In genomic region chr4:77155631-77156345, GRCh38 we compare ENCODE assay signal across 8 cellular contexts. TPM values are rescaled to one million over a fixed set of nuclear protein-coding genes. Genes with fewer than 3 reads are reported as not detected.
DNase-seq lines count a peak whose midpoint lies in the region; TF ChIP-seq lines count a peak whose summit lies in the region.

No MANE protein-coding gene starts in this region.

- DNase-seq in T-helper 1 cell (no peak), WERI-Rb-1 (no peak), stomach (no peak), KBM-7 (no peak), CD1c-positive myeloid dendritic cell (ENCODE audit: extremely low spot score) (no peak)
- DNase-seq in central memory CD4-positive, alpha-beta T cell, result no peak

- no peaks in the 10 kb centered on the region for H3K9me3 ChIP-seq in WERI-Rb-1 (ENCODE audit: severe bottlenecking)
- no peaks in the 10 kb centered on the region for H3K9me3 ChIP-seq in iPS-15b (ENCODE audit: control insufficient read depth, insufficient read depth, low read length)
- H3K9me3 ChIP-seq in stomach, result no peaks in the 10 kb centered on the region

- H3K4me3 ChIP-seq in WERI-Rb-1 (ENCODE audit: low read depth, low read length) (peak overlapping the region; percentile 98), iPS-15b (ENCODE audit: low read depth, low read length) (peak overlapping the region; percentile 43), stomach (peak overlapping the region; percentile 80 to 97 (median 94))

- TF ChIP-seq CTCF in WERI-Rb-1 (IDR thresholded peaks at IDR 0.05; ENCODE audit: low read depth, low read length) (no peak), stomach (IDR thresholded peaks at IDR 0.05) (no peak)

- peak overlapping the region; percentile 98 for H3K4me3 Mint-ChIP-seq in T-helper 1 cell treated with Interleukin-12 subunit alpha and Interleukin-12 subunit beta and Interleukin-4 antibody, amounts not matched to agents 30 μg/mL and 1 μg/mL, for 36 hours

- H3K9me3 Mint-ChIP-seq in T-helper 1 cell treated with Interleukin-12 subunit alpha and Interleukin-12 subunit beta and Interleukin-4 antibody, amounts not matched to agents 30 μg/mL and 1 μg/mL, for 36 hours, result no peaks in the 10 kb centered on the region

- H3K27me3 ChIP-seq in WERI-Rb-1 (ENCODE audit: insufficient read depth, low read depth, severe bottlenecking) (no peaks in the 10 kb centered on the region), iPS-15b (ENCODE audit: control insufficient read depth, insufficient read depth, low read length) (no peaks in the 10 kb centered on the region), stomach (no peaks in the 10 kb centered on the region)

- no peak overlapping the region for H3K27ac Mint-ChIP-seq in T-helper 1 cell treated with Interleukin-12 subunit alpha and Interleukin-12 subunit beta and Interleukin-4 antibody, amounts not matched to agents 30 μg/mL and 1 μg/mL, for 36 hours

- H3K4me1 ChIP-seq in iPS-15b (ENCODE audit: control insufficient read depth, insufficient read depth, low read length), result peaks cover 2% of the 10 kb centered on the region
- H3K4me1 ChIP-seq in stomach, result peaks cover 7 to 53% (median 28%) of the 10 kb centered on the region in 4 donors

- peaks cover 31% of the 10 kb centered on the region for H3K4me1 Mint-ChIP-seq in T-helper 1 cell treated with Interleukin-12 subunit alpha and Interleukin-12 subunit beta and Interleukin-4 antibody, amounts not matched to agents 30 μg/mL and 1 μg/mL, for 36 hours (ENCODE audit: low read depth)

- peaks cover 14% of the 10 kb centered on the region for H3K36me3 Mint-ChIP-seq in T-helper 1 cell treated with Interleukin-12 subunit alpha and Interleukin-12 subunit beta and Interleukin-4 antibody, amounts not matched to agents 30 μg/mL and 1 μg/mL, for 36 hours (ENCODE audit: low read depth)

- H3K27ac ChIP-seq in WERI-Rb-1 (peak overlapping the region; percentile 68), stomach (peak overlapping the region in 4 of 5 donors; percentile 88 to 98 (median 95))

- intact Hi-C loops in stomach (cut with DNase I; ENCODE audit: low total_unique reads), result loop anchor here (10.0 kb wide), 1 partner anchor 61 kb away; no protein-coding TSS in a partner anchor

- no peak for TF ChIP-seq EP300 in stomach (IDR thresholded peaks at IDR 0.05)

- H3K36me3 ChIP-seq in WERI-Rb-1, result peaks cover 27% of the 10 kb centered on the region
- no peaks in the 10 kb centered on the region for H3K36me3 ChIP-seq in iPS-15b (ENCODE audit: control insufficient read depth, insufficient read depth, low read length)
- H3K36me3 ChIP-seq in stomach, result peaks cover 0 to 18% (median 14%) of the 10 kb centered on the region in 4 donors

- in situ Hi-C loops in KBM-7 (cut with MboI; ENCODE audit: low pct_unique_long_range_greater_than_20kb, low sequenced_read_pairs), result no loop called here

- H3K9ac ChIP-seq in iPS-15b (ENCODE audit: low read depth, low read length), result no peak overlapping the region

- TF ChIP-seq POLR2A in stomach (IDR thresholded peaks at IDR 0.05), result no peak

- WGBS in stomach, 5 donors, result 26 to 41% (median 30%) methylated on average over 14 of the region's 14 CpGs

- H3K27me3 Mint-ChIP-seq in T-helper 1 cell treated with Interleukin-12 subunit alpha and Interleukin-12 subunit beta and Interleukin-4 antibody, amounts not matched to agents 30 μg/mL and 1 μg/mL, for 36 hours (ENCODE audit: low read depth), result no peaks in the 10 kb centered on the region

RNA-seq across cellular contexts. Expression of gene CCNG2, which starts 1.2 kb away (rescaled TPM):
- 10 to 100 TPM in 4 of 5 donors, 1 to 10 TPM in 1; 1.2 to 62.8 (median 27.7) TPM for total RNA-seq in stomach
- polyA plus RNA-seq in stomach, result 10 to 100 TPM; 12.0 to 14.1 (median 12.7) TPM

Comparison
In these comparisons a context has a peak if more than half of its experiments do, and no peak if none do; other contexts are left out.
1. H3K4me3 ChIP-seq: peak in every context shown above with its lines; median percentile 98 in WERI-Rb-1; 94 in stomach; 43 in iPS-15b.